In the genomic region with DNA sequence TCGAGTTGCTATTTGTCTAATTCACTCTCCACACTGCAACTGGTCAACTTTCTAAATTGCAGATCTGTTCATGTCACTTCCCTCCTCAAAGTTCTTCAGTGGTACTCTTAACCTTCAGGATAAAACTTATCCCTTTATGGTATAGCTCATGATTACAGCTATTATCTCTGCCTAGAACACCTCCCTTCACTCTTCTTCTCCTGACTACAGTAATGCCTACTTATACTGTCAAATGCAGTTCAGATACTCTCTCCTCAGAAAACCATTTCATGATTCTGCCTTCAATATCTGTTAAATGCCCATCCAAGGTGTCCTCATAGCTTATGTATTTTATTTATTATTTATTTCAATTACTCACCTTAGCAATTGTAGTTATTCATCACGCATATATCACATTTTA, we compare ENCODE assay signal across 27 cellular contexts.
"Had no signal": no experiment of that assay in that cellular context is flagged by ENCODE, and none has a peak within 500 bp of the region (broad histone marks: within the 10 kb centered on the region; RNA-seq: fewer than 3 reads in every experiment).

No MANE protein-coding gene starts in this region.

- H3K27ac ChIP-seq: body of pancreas, breast epithelium, cardiac muscle cell, colonic mucosa, VCaP had no signal

- ATAC-seq: activated T-cell treated with anti-CD3 and anti-CD28 coated beads, Interleukin-2, amount 50 U/mL, for 4 hours; activated T-helper 17 cell treated with anti-CD3 and anti-CD28 coated beads, Interleukin-2, amount 50 U/mL, for 72 hours; body of pancreas; esophagus mucosa; WTC11 had no signal

- H3K9me3 ChIP-seq: body of pancreas, breast epithelium, colonic mucosa had no signal

- H3K4me1 ChIP-seq: body of pancreas, breast epithelium, colonic mucosa had no signal

- DNase-seq: activated CD4-positive, alpha-beta memory T cell treated with anti-CD3 and anti-CD28 coated beads, Interleukin-2, amount 10 ng/mL, durations not matched to agents 7 days and 5 days; activated CD4-positive, alpha-beta T cell treated with anti-CD3 and anti-CD28 coated beads for 1 hour; activated CD4-positive, alpha-beta T cell treated with anti-CD3 and anti-CD28 coated beads for 4 hours; activated CD4-positive, alpha-beta T cell treated with anti-CD3 and anti-CD28 coated beads, Interleukin-2, amount 10 ng/mL, durations not matched to agents 7 days and 5 days; activated CD4-positive, alpha-beta T cell treated with anti-CD3 and anti-CD28 coated beads, Interleukin-2, amount 50 U/mL, for 4 hours; activated effector memory CD4-positive, alpha-beta T cell treated with Interleukin-2 at 50 U/mL for 16 hours; activated gamma-delta T cell treated with Interleukin-2 at 50 U/mL for 16 hours; activated naive CD4-positive, alpha-beta T cell treated with anti-CD3 and anti-CD28 coated beads, Interleukin-2, amount 50 U/mL, for 16 hours; activated naive CD4-positive, alpha-beta T cell treated with Interleukin-2 at 50 U/mL for 16 hours; activated T-cell treated with anti-CD3 and anti-CD28 coated beads, Interleukin-2, amount 50 U/mL, for 4 hours; amniotic stem cell; anterior cingulate cortex; body of pancreas; central memory CD4-positive, alpha-beta T cell; cerebellar nuclear complex; colonic mucosa; effector CD8-positive, alpha-beta T cell; head of caudate nucleus; T-helper 2 cell had no signal

- FAIRE-seq: endometrium, frontal cortex had no signal

- H3K27me3 ChIP-seq: body of pancreas, breast epithelium, cardiac muscle cell, colonic mucosa had no signal

- H3K4me3 ChIP-seq: body of pancreas, breast epithelium, cardiac muscle cell, colonic mucosa had no signal

- H3K36me3 ChIP-seq: breast epithelium, cardiac muscle cell, colonic mucosa had no signal
